In genomic region chr4:80154547-80154933, GRCh38 we compare ENCODE assay signal across 1 cellular context.
TF ChIP-seq lines count a peak whose summit lies in the region.

No MANE protein-coding gene starts in this region.

TF ChIP-seq in K562, 482 proteins besides CTCF, POLR2A, EP300 and RAD21 (continued from another document):
- TF ChIP-seq IRF2 (CRISPR knock-in tag; IDR thresholded peaks at IDR 0.05) (no peak), RFX1 (IDR thresholded peaks at IDR 0.05) (no peak), ZMIZ1 (IDR thresholded peaks at IDR 0.05; ENCODE audit: low read depth in 2 of 2, low read length in 2 of 2) (no peak)
